In the genomic region with DNA sequence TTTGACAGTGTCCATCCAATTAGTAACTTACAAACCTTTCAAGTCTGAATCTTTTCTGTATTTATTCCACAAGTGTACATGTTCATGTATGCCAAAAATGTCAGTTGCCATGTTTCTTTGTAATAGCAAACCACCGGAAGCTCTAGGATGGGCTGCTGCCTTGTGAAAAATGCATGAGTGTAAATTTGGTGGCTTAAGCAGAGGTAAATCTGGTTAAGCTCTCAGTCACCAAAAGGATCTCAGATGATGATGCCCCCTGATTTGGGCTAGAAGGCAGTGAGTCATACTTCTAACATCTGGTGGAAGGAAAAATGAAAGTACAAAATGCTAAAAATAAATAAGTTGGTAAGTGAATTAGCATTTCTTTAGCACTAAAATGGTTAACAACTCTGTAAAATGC, we compare ENCODE assay signal across 17 cellular contexts.
"Had no signal": no experiment of that assay in that cellular context is flagged by ENCODE, and none has a peak within 500 bp of the region (broad histone marks: within the 10 kb centered on the region; RNA-seq: fewer than 3 reads in every experiment).

No MANE protein-coding gene starts in this region.

- H3K27me3 ChIP-seq: dorsolateral prefrontal cortex, gastroesophageal sphincter, neutrophil, suprapubic skin, thyroid gland, uterus had no signal

- H3K9me3 ChIP-seq: gastroesophageal sphincter, neutrophil, suprapubic skin, thyroid gland, uterus had no signal

- DNase-seq: cortex of kidney; dorsolateral prefrontal cortex; effector CD8-positive, alpha-beta T cell; foreskin fibroblast; glutamatergic neuron; islet precursor cell; mammary epithelial cell; naive thymus-derived CD8-positive, alpha-beta T cell; small intestine; stimulated activated CD4-positive, alpha-beta T cell treated with anti-CD3 and anti-CD28 coated beads, Interleukin-2, amount 100 ng/mL, for 48 hours; stimulated activated CD8-positive, alpha-beta memory T cell treated with anti-CD3 and anti-CD28 coated beads, Interleukin-4, amount 100 ng/mL, for 48 hours; stimulated activated naive CD8-positive, alpha-beta T cell treated with anti-CD3 and anti-CD28 coated beads, Interleukin-15, Interleukin-2, amounts not matched to agents 100 U/mL and 50 U/mL, for 24 hours; thyroid gland; uterus had no signal

- H3K4me3 ChIP-seq: dorsolateral prefrontal cortex, gastroesophageal sphincter, suprapubic skin, thyroid gland, uterus had no signal

- H3K36me3 ChIP-seq: gastroesophageal sphincter, neutrophil, suprapubic skin, thyroid gland, uterus had no signal

- H3K4me1 ChIP-seq: gastroesophageal sphincter, suprapubic skin, thyroid gland, uterus had no signal

- H3K27ac ChIP-seq: gastroesophageal sphincter, neutrophil, suprapubic skin, thyroid gland, uterus had no signal
